Comparison of ENCODE assay signal across 2 cellular contexts in the genomic region with DNA sequence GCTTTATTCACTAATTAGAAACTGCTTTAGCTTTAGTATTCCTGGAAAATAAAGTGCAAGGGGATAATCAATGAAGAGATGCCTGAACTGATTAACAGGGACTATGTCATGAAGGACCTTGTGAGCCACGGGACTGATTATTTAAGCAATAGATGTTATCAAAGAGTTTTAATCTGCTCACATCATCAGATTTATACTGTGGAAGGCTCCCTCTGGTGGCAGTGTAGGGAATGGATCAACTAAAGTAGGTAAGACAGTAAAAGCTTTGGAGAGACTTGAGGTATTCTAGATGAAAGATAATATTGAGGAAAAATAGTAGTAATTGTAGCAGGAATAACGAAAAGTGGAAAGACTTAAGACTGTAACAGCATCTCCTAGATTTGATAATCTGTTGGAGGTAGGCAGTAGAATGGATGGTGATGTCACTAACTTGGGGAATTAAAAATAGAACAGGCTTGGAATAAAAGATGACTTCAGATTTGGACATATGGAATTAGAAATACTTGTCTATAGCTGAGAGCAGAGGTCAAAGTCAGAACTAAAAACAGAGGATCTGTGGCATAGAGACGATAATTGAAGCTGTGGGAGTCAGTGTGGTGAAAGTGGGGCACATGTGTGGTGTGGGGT.
TF ChIP-seq lines count a peak whose summit lies in the region.

No MANE protein-coding gene starts in this region.

TF ChIP-seq in HEK293, 187 proteins besides CTCF, POLR2A, EP300 and RAD21 (continued from another document):
- TF ChIP-seq, protein P1, sequence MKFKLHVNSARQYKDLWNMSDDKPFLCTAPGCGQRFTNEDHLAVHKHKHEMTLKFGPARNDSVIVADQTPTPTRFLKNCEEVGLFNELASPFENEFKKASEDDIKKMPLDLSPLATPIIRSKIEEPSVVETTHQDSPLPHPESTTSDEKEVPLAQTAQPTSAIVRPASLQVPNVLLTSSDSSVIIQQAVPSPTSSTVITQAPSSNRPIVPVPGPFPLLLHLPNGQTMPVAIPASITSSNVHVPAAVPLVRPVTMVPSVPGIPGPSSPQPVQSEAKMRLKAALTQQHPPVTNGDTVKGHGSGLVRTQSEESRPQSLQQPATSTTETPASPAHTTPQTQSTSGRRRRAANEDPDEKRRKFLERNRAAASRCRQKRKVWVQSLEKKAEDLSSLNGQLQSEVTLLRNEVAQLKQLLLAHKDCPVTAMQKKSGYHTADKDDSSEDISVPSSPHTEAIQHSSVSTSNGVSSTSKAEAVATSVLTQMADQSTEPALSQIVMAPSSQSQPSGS (tag by site-specific recombination; IDR thresholded peaks at IDR 0.05; ENCODE audit: low read depth) = 0 out of 2 replicates have a peak, but pooled peaks have one; percentile 42
TF ChIP-seq in HEK293: peak in this region for 4.

TF ChIP-seq in HepG2, 621 proteins besides CTCF, POLR2A, EP300 and RAD21 (continued from another document):
- TF ChIP-seq STAG1 (CRISPR knock-in tag; IDR thresholded peaks at IDR 0.05) (peak; percentile 39), ATF7 (IDR thresholded peaks at IDR 0.05) (peak; percentile 43), ATF7 (CRISPR knock-in tag; IDR thresholded peaks at IDR 0.05) (no peak), MAFK (conservative IDR thresholded peaks at IDR 0.05 in 1 of 2, IDR thresholded peaks at IDR 0.05 in 1 of 2; ENCODE audit: low read length in 2 of 2) (peak; percentile 57 to 76; a peak in 3 of 4 replicates), SMC3 (IDR thresholded peaks at IDR 0.05; ENCODE audit: low read length) (peak; percentile 53), GPN1 (CRISPR knock-in tag; IDR thresholded peaks at IDR 0.05; ENCODE audit: borderline replicate concordance) (no peak), MAFF (IDR thresholded peaks at IDR 0.05; ENCODE audit: low read depth, low read length) (peak; percentile 51), TEAD3 (CRISPR knock-in tag; optimal IDR thresholded peaks at IDR 0.05; ENCODE audit: borderline replicate concordance) (no peak)
- TF ChIP-seq, protein P2, sequence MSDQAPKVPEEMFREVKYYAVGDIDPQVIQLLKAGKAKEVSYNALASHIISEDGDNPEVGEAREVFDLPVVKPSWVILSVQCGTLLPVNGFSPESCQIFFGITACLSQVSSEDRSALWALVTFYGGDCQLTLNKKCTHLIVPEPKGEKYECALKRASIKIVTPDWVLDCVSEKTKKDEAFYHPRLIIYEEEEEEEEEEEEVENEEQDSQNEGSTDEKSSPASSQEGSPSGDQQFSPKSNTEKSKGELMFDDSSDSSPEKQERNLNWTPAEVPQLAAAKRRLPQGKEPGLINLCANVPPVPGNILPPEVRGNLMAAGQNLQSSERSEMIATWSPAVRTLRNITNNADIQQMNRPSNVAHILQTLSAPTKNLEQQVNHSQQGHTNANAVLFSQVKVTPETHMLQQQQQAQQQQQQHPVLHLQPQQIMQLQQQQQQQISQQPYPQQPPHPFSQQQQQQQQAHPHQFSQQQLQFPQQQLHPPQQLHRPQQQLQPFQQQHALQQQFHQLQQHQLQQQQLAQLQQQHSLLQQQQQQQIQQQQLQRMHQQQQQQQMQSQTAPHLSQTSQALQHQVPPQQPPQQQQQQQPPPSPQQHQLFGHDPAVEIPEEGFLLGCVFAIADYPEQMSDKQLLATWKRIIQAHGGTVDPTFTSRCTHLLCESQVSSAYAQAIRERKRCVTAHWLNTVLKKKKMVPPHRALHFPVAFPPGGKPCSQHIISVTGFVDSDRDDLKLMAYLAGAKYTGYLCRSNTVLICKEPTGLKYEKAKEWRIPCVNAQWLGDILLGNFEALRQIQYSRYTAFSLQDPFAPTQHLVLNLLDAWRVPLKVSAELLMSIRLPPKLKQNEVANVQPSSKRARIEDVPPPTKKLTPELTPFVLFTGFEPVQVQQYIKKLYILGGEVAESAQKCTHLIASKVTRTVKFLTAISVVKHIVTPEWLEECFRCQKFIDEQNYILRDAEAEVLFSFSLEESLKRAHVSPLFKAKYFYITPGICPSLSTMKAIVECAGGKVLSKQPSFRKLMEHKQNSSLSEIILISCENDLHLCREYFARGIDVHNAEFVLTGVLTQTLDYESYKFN (CRISPR knock-in tag; conservative IDR thresholded peaks at IDR 0.05) = no peak
- TF ChIP-seq, protein P3, sequence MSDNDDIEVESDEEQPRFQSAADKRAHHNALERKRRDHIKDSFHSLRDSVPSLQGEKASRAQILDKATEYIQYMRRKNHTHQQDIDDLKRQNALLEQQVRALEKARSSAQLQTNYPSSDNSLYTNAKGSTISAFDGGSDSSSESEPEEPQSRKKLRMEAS (IDR thresholded peaks at IDR 0.05) = no peak
- TF ChIP-seq, protein P4, sequence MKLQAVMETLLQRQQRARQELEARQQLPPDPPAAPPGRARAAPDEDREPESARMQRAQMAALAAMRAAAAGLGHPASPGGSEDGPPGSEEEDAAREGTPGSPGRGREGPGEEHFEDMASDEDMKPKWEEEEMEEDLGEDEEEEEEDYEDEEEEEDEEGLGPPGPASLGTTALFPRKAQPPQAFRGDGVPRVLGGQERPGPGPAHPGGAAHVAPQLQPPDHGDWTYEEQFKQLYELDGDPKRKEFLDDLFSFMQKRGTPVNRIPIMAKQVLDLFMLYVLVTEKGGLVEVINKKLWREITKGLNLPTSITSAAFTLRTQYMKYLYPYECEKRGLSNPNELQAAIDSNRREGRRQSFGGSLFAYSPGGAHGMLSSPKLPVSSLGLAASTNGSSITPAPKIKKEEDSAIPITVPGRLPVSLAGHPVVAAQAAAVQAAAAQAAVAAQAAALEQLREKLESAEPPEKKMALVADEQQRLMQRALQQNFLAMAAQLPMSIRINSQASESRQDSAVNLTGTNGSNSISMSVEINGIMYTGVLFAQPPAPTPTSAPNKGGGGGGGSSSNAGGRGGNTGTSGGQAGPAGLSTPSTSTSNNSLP (IDR thresholded peaks at IDR 0.05; ENCODE audit: low read depth, low read length) = peak; percentile 51; the same call in 1 of the 2 replicates
- TF ChIP-seq, protein P5, sequence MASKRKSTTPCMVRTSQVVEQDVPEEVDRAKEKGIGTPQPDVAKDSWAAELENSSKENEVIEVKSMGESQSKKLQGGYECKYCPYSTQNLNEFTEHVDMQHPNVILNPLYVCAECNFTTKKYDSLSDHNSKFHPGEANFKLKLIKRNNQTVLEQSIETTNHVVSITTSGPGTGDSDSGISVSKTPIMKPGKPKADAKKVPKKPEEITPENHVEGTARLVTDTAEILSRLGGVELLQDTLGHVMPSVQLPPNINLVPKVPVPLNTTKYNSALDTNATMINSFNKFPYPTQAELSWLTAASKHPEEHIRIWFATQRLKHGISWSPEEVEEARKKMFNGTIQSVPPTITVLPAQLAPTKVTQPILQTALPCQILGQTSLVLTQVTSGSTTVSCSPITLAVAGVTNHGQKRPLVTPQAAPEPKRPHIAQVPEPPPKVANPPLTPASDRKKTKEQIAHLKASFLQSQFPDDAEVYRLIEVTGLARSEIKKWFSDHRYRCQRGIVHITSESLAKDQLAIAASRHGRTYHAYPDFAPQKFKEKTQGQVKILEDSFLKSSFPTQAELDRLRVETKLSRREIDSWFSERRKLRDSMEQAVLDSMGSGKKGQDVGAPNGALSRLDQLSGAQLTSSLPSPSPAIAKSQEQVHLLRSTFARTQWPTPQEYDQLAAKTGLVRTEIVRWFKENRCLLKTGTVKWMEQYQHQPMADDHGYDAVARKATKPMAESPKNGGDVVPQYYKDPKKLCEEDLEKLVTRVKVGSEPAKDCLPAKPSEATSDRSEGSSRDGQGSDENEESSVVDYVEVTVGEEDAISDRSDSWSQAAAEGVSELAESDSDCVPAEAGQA (IDR thresholded peaks at IDR 0.05; ENCODE audit: low read depth) = no peak
- TF ChIP-seq, protein P5 (CRISPR knock-in tag; IDR thresholded peaks at IDR 0.05; ENCODE audit: borderline replicate concordance) = no peak
